In the genomic region with DNA sequence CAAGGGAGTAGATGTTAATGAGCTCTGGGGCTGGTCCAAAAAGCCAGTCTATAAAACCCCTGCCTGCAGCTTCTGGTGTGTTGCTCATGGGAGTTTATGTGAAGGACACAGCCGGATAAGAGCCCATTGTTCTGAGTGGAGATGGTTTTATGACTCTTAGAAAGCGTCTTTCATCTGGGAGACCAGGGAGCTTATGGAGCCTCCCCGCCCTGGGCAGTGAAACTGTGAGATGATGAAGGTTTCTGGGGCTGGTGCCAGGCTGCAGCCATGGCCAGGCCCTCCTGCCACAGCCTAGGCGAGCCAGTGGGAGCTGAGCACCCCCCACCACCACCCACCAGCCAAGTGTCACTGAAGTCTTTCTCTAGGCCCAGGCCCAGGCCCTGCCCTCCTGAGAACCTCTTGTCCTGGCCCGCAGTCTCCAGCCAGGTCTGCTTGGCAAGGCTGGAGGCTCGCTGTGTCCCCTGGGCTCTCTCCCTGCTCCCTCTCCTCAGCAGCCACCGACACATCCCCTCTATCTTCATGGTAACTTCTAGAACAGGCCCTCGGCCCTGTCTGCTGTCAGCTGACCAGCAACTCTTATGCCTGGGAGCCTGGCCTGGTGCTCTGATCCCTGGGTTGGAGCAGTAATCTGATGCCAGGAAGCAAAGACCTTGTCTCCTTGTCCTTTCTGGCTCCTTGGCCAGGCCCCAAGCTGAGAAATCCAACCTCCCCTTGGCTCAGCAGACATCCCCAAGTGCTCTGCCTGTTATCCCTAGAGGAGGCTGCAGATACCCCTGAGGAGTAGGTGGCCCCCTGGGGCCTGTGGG, we compare ENCODE assay signal across 9 cellular contexts. TPM values are rescaled to one million over a fixed set of nuclear protein-coding genes. Genes with fewer than 3 reads are reported as not detected.
DNase-seq lines count a peak whose midpoint lies in the region; ATAC-seq and TF ChIP-seq lines count a peak whose summit lies in the region.
"Had no signal": no experiment of that assay in that cellular context is flagged by ENCODE, and none has a peak within 500 bp of the region (broad histone marks: within the 10 kb centered on the region; RNA-seq: fewer than 3 reads in every experiment).

No MANE protein-coding gene starts in this region.

- no peak overlapping the region for H3K14ac ChIP-seq in mesenchymal stem cell (ENCODE audit: low read length in 2 of 2)

- no peak for ATAC-seq in HG02763 (IDR thresholded peaks at IDR 0.05; ENCODE audit: unreplicated experiment)
- ATAC-seq in GM21367 (IDR thresholded peaks at IDR 0.05; ENCODE audit: unreplicated experiment), result no peak
- no peak for ATAC-seq in HG03432 (IDR thresholded peaks at IDR 0.05; ENCODE audit: unreplicated experiment)

- DNase-seq in NCI-H1092 (lab: John Stamatoyannopoulos, UW) (peak; percentile 33), mesenchymal stem cell (no peak), testis (peak; percentile 86)
- no peak for DNase-seq in activated CD4-positive, alpha-beta memory T cell treated with anti-CD3 and anti-CD28 coated beads, Interleukin-2, amount 10 ng/mL, durations not matched to agents 7 days and 5 days
- DNase-seq: activated effector memory CD4-positive, alpha-beta T cell treated with Interleukin-2 at 50 U/mL for 16 hours had no signal

- POLR2A ChIA-PET in activated CD4-positive, alpha-beta memory T cell treated with anti-CD3 and anti-CD28 coated beads, Interleukin-2, amount 10 ng/mL, durations not matched to agents 7 days and 5 days (lab: Charles Lee), result no interaction called here

- H3K36me3 ChIP-seq in mesenchymal stem cell (ENCODE audit: control insufficient read depth in 1 of 2, insufficient read depth in 2 of 2, low read depth in 1 of 2, low read length in 2 of 2) (no peaks in the 10 kb centered on the region), testis (ENCODE audit: low read depth, missing control alignments) (no peaks in the 10 kb centered on the region)

- no peak overlapping the region for H3K4me2 ChIP-seq in mesenchymal stem cell (ENCODE audit: low read length, poor library complexity, severe bottlenecking)

- H2AFZ ChIP-seq in mesenchymal stem cell (ENCODE audit: low read depth, low read length), result peak overlapping the region; percentile 46

- peak overlapping the region; percentile 68 for H3K9ac ChIP-seq in mesenchymal stem cell (ENCODE audit: low read length)

- H3K4me1 Mint-ChIP-seq in dendritic cell treated with granulocyte-macrophage colony-stimulating factor and Interleukin-4, amounts not matched to agents 40 ng/mL and 50 ng/mL, for 4 days (ENCODE audit: low read depth), result peaks cover 21% of the 10 kb centered on the region
- no peaks in the 10 kb centered on the region for H3K4me1 Mint-ChIP-seq in activated CD4-positive, alpha-beta memory T cell treated with anti-CD3 and anti-CD28 coated beads, Interleukin-2, amount 10 ng/mL, durations not matched to agents 7 days and 5 days

- peaks cover 0 to 10% of the 10 kb centered on the region in 2 experiments for H3K27me3 ChIP-seq in mesenchymal stem cell (ENCODE audit: control insufficient read depth in 1 of 2, insufficient read depth in 1 of 2, low read length in 2 of 2)
- no peaks in the 10 kb centered on the region for H3K27me3 ChIP-seq in testis

- no peak overlapping the region for H4K8ac ChIP-seq in mesenchymal stem cell (ENCODE audit: low read length)

- H3K27ac ChIP-seq in mesenchymal stem cell (ENCODE audit: low read length, poor library complexity, severe bottlenecking) (no peak overlapping the region), testis (peak overlapping the region; percentile 77 to 83)

- H2BK12ac ChIP-seq in mesenchymal stem cell (ENCODE audit: low read length in 2 of 2), result peak overlapping the region in 1 of 2 experiments; percentile 67

- 82% methylated on average over 8 of the region's 8 CpGs for WGBS in mesenchymal stem cell
- 37 to 54% methylated on average over 6 to 7 of the region's 8 CpGs for WGBS in testis, 2 donors

- H3K36me3 Mint-ChIP-seq in dendritic cell treated with granulocyte-macrophage colony-stimulating factor and Interleukin-4, amounts not matched to agents 40 ng/mL and 50 ng/mL, for 4 days (ENCODE audit: low read depth), result no peaks in the 10 kb centered on the region
- no peaks in the 10 kb centered on the region for H3K36me3 Mint-ChIP-seq in activated CD4-positive, alpha-beta memory T cell treated with anti-CD3 and anti-CD28 coated beads, Interleukin-2, amount 10 ng/mL, durations not matched to agents 7 days and 5 days (ENCODE audit: low read depth)

- no peaks in the 10 kb centered on the region for H3K9me3 Mint-ChIP-seq in dendritic cell treated with granulocyte-macrophage colony-stimulating factor and Interleukin-4, amounts not matched to agents 40 ng/mL and 50 ng/mL, for 4 days
- H3K9me3 Mint-ChIP-seq in activated CD4-positive, alpha-beta memory T cell treated with anti-CD3 and anti-CD28 coated beads, Interleukin-2, amount 10 ng/mL, durations not matched to agents 7 days and 5 days, result no peaks in the 10 kb centered on the region

- CTCF ChIA-PET in activated CD4-positive, alpha-beta memory T cell treated with anti-CD3 and anti-CD28 coated beads, Interleukin-2, amount 10 ng/mL, durations not matched to agents 7 days and 5 days (lab: Charles Lee), result interaction anchor here (0.9 kb wide), 1 partner anchor 21 kb away, joined by 3 read pairs; no protein-coding TSS in a partner anchor

- TF ChIP-seq CTCF in testis (IDR thresholded peaks at IDR 0.05), result no peak

- intact Hi-C loops in dendritic cell treated with granulocyte-macrophage colony-stimulating factor and Interleukin-4, amounts not matched to agents 40 ng/mL and 50 ng/mL, for 4 days (cut with micrococcal nuclease), result no loop called here
- intact Hi-C loops in testis (cut with DNase I; ENCODE audit: low total_unique reads), result no loop called here

- H3K9me3 ChIP-seq in mesenchymal stem cell (ENCODE audit: control insufficient read depth, low read length) (no peaks in the 10 kb centered on the region), testis (no peaks in the 10 kb centered on the region)

- H3K79me1 ChIP-seq in mesenchymal stem cell (replicated peaks; ENCODE audit: low read length, poor library complexity, severe bottlenecking), result no peaks in the 10 kb centered on the region

- peak overlapping the region in 1 of 2 experiments; percentile 64 for H3K18ac ChIP-seq in mesenchymal stem cell (ENCODE audit: low read depth in 1 of 2, low read length in 2 of 2)

- peak overlapping the region; percentile 29 for H3K27ac Mint-ChIP-seq in dendritic cell treated with granulocyte-macrophage colony-stimulating factor and Interleukin-4, amounts not matched to agents 40 ng/mL and 50 ng/mL, for 4 days
- H3K27ac Mint-ChIP-seq in activated CD4-positive, alpha-beta memory T cell treated with anti-CD3 and anti-CD28 coated beads, Interleukin-2, amount 10 ng/mL, durations not matched to agents 7 days and 5 days, result no peak overlapping the region

- H3K4me1 ChIP-seq in mesenchymal stem cell (ENCODE audit: control insufficient read depth, insufficient read depth, low read depth, low read length), result peaks cover 2% of the 10 kb centered on the region
- H3K4me1 ChIP-seq in testis, result peaks cover 36% of the 10 kb centered on the region

- H3K27me3 Mint-ChIP-seq in dendritic cell treated with granulocyte-macrophage colony-stimulating factor and Interleukin-4, amounts not matched to agents 40 ng/mL and 50 ng/mL, for 4 days, result peaks cover 53% of the 10 kb centered on the region
- H3K27me3 Mint-ChIP-seq in activated CD4-positive, alpha-beta memory T cell treated with anti-CD3 and anti-CD28 coated beads, Interleukin-2, amount 10 ng/mL, durations not matched to agents 7 days and 5 days, result peaks cover 7% of the 10 kb centered on the region

- no peak overlapping the region for H4K91ac ChIP-seq in mesenchymal stem cell (ENCODE audit: low read length)

- H3K4me3 Mint-ChIP-seq in dendritic cell treated with granulocyte-macrophage colony-stimulating factor and Interleukin-4, amounts not matched to agents 40 ng/mL and 50 ng/mL, for 4 days, result no peak overlapping the region
- no peak overlapping the region for H3K4me3 Mint-ChIP-seq in activated CD4-positive, alpha-beta memory T cell treated with anti-CD3 and anti-CD28 coated beads, Interleukin-2, amount 10 ng/mL, durations not matched to agents 7 days and 5 days

- H3K4ac ChIP-seq in mesenchymal stem cell (ENCODE audit: low read depth in 1 of 2, low read length in 2 of 2), result peak overlapping the region in 1 of 2 experiments; percentile 44

- no peak overlapping the region for H2BK120ac ChIP-seq in mesenchymal stem cell (ENCODE audit: low read depth, low read length)

- H2BK15ac ChIP-seq in mesenchymal stem cell (ENCODE audit: low read depth, poor library complexity, severe bottlenecking), result no peak overlapping the region

- no peak overlapping the region for H2BK5ac ChIP-seq in mesenchymal stem cell (ENCODE audit: low read depth, low read length, poor library complexity, severe bottlenecking)

- no peak for TF ChIP-seq POLR2A in testis (IDR thresholded peaks at IDR 0.05)

- no peak overlapping the region for H3K23ac ChIP-seq in mesenchymal stem cell (ENCODE audit: low read length in 2 of 2)

- no peak overlapping the region for H2AK5ac ChIP-seq in mesenchymal stem cell (ENCODE audit: low read length, severe bottlenecking)

- H3K4me3 ChIP-seq in mesenchymal stem cell (ENCODE audit: insufficient read depth in 1 of 2, low read depth in 1 of 2, low read length in 2 of 2), result no peak overlapping the region
- H3K4me3 ChIP-seq in testis, result no peak overlapping the region

RNA-seq across cellular contexts. Expression of gene ARHGEF10L, which starts 7.6 kb away (rescaled TPM):
- polyA plus RNA-seq in mesenchymal stem cell (2013, experiment 1 of 2), result 6.9 TPM
- 7.2 TPM for polyA plus RNA-seq in mesenchymal stem cell (2013, experiment 2 of 2)
- 10 to 100 TPM; 18.4 to 20.3 TPM for total RNA-seq in testis
- 13.5 TPM for polyA plus RNA-seq in testis (ENCODE audit: insufficient read depth, low read depth, low replicate concordance)
- total RNA-seq in activated CD4-positive, alpha-beta memory T cell treated with anti-CD3 and anti-CD28 coated beads, Interleukin-2, amount 10 ng/mL, durations not matched to agents 7 days and 5 days, result not detected

Comparison
In these comparisons a context has a peak if more than half of its experiments do, and no peak if none do; other contexts are left out.
1. DNase-seq: peak in NCI-H1092 (single experiment) and testis (single experiment); none in mesenchymal stem cell (single experiment) and activated CD4-positive, alpha-beta memory T cell treated with anti-CD3 and anti-CD28 coated beads, Interleukin-2, amount 10 ng/mL, durations not matched to agents 7 days and 5 days (single experiment).
2. RNA of gene ARHGEF10L, which starts 7.6 kb away (total RNA-seq): 18.4 to 20.3 TPM in testis; not detected in activated CD4-positive, alpha-beta memory T cell treated with anti-CD3 and anti-CD28 coated beads, Interleukin-2, amount 10 ng/mL, durations not matched to agents 7 days and 5 days; every median in the first group is over 10 times any median in the second.